ENCODE assay signal across 1 cellular context in genomic region chr17:41786227-41787020, GRCh38.
TF ChIP-seq lines count a peak whose summit lies in the region.

TSS of gene JUP (minus strand) at chr17:41786711. CDS start at chr17:41771854, 14,857 bp downstream.

TF ChIP-seq in HepG2, 621 proteins besides CTCF, POLR2A, EP300 and RAD21 (continued from another document and continues in another):
- TF ChIP-seq MXI1 (IDR thresholded peaks at IDR 0.05; ENCODE audit: borderline replicate concordance, low read depth, low read length), result peak; percentile 73; the same call in 1 of the 3 replicates
- 0 out of 2 replicates have a peak, but pooled peaks have one; percentile 18 for TF ChIP-seq DMAP1 (CRISPR knock-in tag; IDR thresholded peaks at IDR 0.05)
- no peak for TF ChIP-seq SRSF4 (IDR thresholded peaks at IDR 0.05; ENCODE audit: low read depth, low read length, poor library complexity, severe bottlenecking)
- peak; percentile 50; the same call in 1 of the 2 replicates for TF ChIP-seq DR1 (CRISPR knock-in tag; IDR thresholded peaks at IDR 0.05)
- TF ChIP-seq HES4 (CRISPR knock-in tag; IDR thresholded peaks at IDR 0.05; ENCODE audit: borderline replicate concordance), result peak; percentile 31; the same call in 1 of the 2 replicates
- no peak for TF ChIP-seq ZNF432 (CRISPR knock-in tag; IDR thresholded peaks at IDR 0.05; ENCODE audit: borderline replicate concordance)
- TF ChIP-seq GMEB1 (CRISPR knock-in tag; IDR thresholded peaks at IDR 0.05; ENCODE audit: borderline replicate concordance), result 0 out of 2 replicates have a peak, but pooled peaks have one; percentile 24
- peak; percentile 91 for TF ChIP-seq ZBTB7A (CRISPR knock-in tag; IDR thresholded peaks at IDR 0.05)
- peak; percentile 95; the same call in 1 of the 2 replicates for TF ChIP-seq CREB3 (CRISPR knock-in tag; IDR thresholded peaks at IDR 0.05)
- TF ChIP-seq ZNF276 (CRISPR knock-in tag; IDR thresholded peaks at IDR 0.05; ENCODE audit: low read depth), result 0 out of 2 replicates have a peak, but pooled peaks have one; percentile 19
- TF ChIP-seq NFIC (IDR thresholded peaks at IDR 0.05; ENCODE audit: low read length), result no peak
- TF ChIP-seq ATM (IDR thresholded peaks at IDR 0.05; ENCODE audit: borderline replicate concordance), result no peak
- TF ChIP-seq MXD4 (CRISPR knock-in tag; IDR thresholded peaks at IDR 0.05), result peak; percentile 82
- 0 out of 2 replicates have a peak, but pooled peaks have one; percentile 79 for TF ChIP-seq ETS1 (CRISPR knock-in tag; IDR thresholded peaks at IDR 0.05)
- TF ChIP-seq ZNF337 (CRISPR knock-in tag; IDR thresholded peaks at IDR 0.05; ENCODE audit: borderline replicate concordance, low read depth), result peak; percentile 83; the same call in 1 of the 2 replicates
- TF ChIP-seq CREB1 (IDR thresholded peaks at IDR 0.05), result peak; percentile 80
- TF ChIP-seq CREB1 (CRISPR knock-in tag; IDR thresholded peaks at IDR 0.05), result peak; percentile 86; the same call in 1 of the 2 replicates
- no peak for TF ChIP-seq SAFB2 (CRISPR knock-in tag; IDR thresholded peaks at IDR 0.05; ENCODE audit: borderline replicate concordance, low read depth)
- TF ChIP-seq RARG (CRISPR knock-in tag; IDR thresholded peaks at IDR 0.05; ENCODE audit: low read depth), result no peak
- peak; percentile 27; the same call in 1 of the 2 replicates for TF ChIP-seq IRF2 (CRISPR knock-in tag; IDR thresholded peaks at IDR 0.05)
- no peak for TF ChIP-seq ZNF207 (IDR thresholded peaks at IDR 0.05; ENCODE audit: borderline replicate concordance)
- TF ChIP-seq ZSCAN30 (CRISPR knock-in tag; IDR thresholded peaks at IDR 0.05), result no peak
- no peak for TF ChIP-seq ZBTB3 (CRISPR knock-in tag; IDR thresholded peaks at IDR 0.05; ENCODE audit: borderline replicate concordance, low read depth)
- peak; percentile 78 for TF ChIP-seq BRCA1 (CRISPR knock-in tag; IDR thresholded peaks at IDR 0.05)
- TF ChIP-seq BATF2 (CRISPR knock-in tag; IDR thresholded peaks at IDR 0.05), result 0 out of 2 replicates have a peak, but pooled peaks have one; percentile 44
- no peak for TF ChIP-seq ZBTB25 (CRISPR knock-in tag; IDR thresholded peaks at IDR 0.05)
- TF ChIP-seq RXRB (CRISPR knock-in tag; IDR thresholded peaks at IDR 0.05; ENCODE audit: borderline replicate concordance), result peak; percentile 44
- TF ChIP-seq ZNF770 (CRISPR knock-in tag; IDR thresholded peaks at IDR 0.05), result no peak
- peak; percentile 87 for TF ChIP-seq ZNF235 (CRISPR knock-in tag; IDR thresholded peaks at IDR 0.05; ENCODE audit: borderline replicate concordance)
- TF ChIP-seq ZMAT5 (CRISPR knock-in tag; IDR thresholded peaks at IDR 0.05; ENCODE audit: borderline replicate concordance, low read depth), result no peak
- no peak for TF ChIP-seq MAFG (CRISPR knock-in tag; IDR thresholded peaks at IDR 0.05)
- TF ChIP-seq ZKSCAN8 (CRISPR knock-in tag; IDR thresholded peaks at IDR 0.05; ENCODE audit: borderline replicate concordance), result no peak
- TF ChIP-seq ARNT (IDR thresholded peaks at IDR 0.05), result no peak
- TF ChIP-seq SP140L (CRISPR knock-in tag; IDR thresholded peaks at IDR 0.05; ENCODE audit: borderline replicate concordance), result no peak
- TF ChIP-seq ZNF556 (CRISPR knock-in tag; IDR thresholded peaks at IDR 0.05; ENCODE audit: borderline replicate concordance), result no peak; the same call in 1 of the 2 replicates
- TF ChIP-seq KLF12 (CRISPR knock-in tag; IDR thresholded peaks at IDR 0.05; ENCODE audit: borderline replicate concordance), result peak; percentile 96
- peak; percentile 97; the same call in 1 of the 2 replicates for TF ChIP-seq ZNF513 (CRISPR knock-in tag; conservative IDR thresholded peaks at IDR 0.05)
- TF ChIP-seq ZNF879 (CRISPR knock-in tag; IDR thresholded peaks at IDR 0.05), result 0 out of 2 replicates have a peak, but pooled peaks have one; percentile 46
- TF ChIP-seq ZNF546 (CRISPR knock-in tag; conservative IDR thresholded peaks at IDR 0.05), result 0 out of 2 replicates have a peak, but pooled peaks have one; percentile 44
- no peak for TF ChIP-seq CBX2 (IDR thresholded peaks at IDR 0.05; ENCODE audit: low read depth, low read length)
- TF ChIP-seq CBX2 (CRISPR knock-in tag; IDR thresholded peaks at IDR 0.05; ENCODE audit: low read depth), result peak; percentile 89; the same call in 1 of the 2 replicates
- peak; percentile 67 for TF ChIP-seq CREM (IDR thresholded peaks at IDR 0.05)
- no peak for TF ChIP-seq CREM (CRISPR knock-in tag; IDR thresholded peaks at IDR 0.05)
- TF ChIP-seq ZNF18 (CRISPR knock-in tag; IDR thresholded peaks at IDR 0.05; ENCODE audit: insufficient replicate concordance), result no peak
- TF ChIP-seq HMGXB3 (CRISPR knock-in tag; IDR thresholded peaks at IDR 0.05; ENCODE audit: borderline replicate concordance), result peak; percentile 64; the same call in 1 of the 2 replicates
